ENCODE assay signal across 27 cellular contexts in genomic region chr15:51575775-51576174, GRCh38.
"Had no signal": no experiment of that assay in that cellular context is flagged by ENCODE, and none has a peak within 500 bp of the region (broad histone marks: within the 10 kb centered on the region; RNA-seq: fewer than 3 reads in every experiment).

No MANE protein-coding gene starts in this region.

- H3K4me3 ChIP-seq: coronary artery, esophagus muscularis mucosa, heart right ventricle, mucosa of descending colon, neural progenitor cell, prostate gland, right atrium auricular region, sigmoid colon, thoracic aorta, tibial nerve, upper lobe of left lung had no signal

- H3K4me1 ChIP-seq: prostate gland had no signal

- DNase-seq: dermis blood vessel endothelial cell; effector memory CD4-positive, alpha-beta T cell; foreskin melanocyte; glutamatergic neuron; heart right ventricle; hippocampal formation; left cardiac atrium; left lung; mucosa of descending colon; naive B cell; nucleus accumbens; sigmoid colon; stimulated activated CD4-positive, alpha-beta T cell treated with anti-CD3 and anti-CD28 coated beads, Interleukin-4, amount 100 ng/mL, for 4 hours; stimulated activated naive CD8-positive, alpha-beta T cell treated with anti-CD3 and anti-CD28 coated beads, Interleukin-15, Interleukin-2, amounts not matched to agents 100 U/mL and 50 U/mL, for 24 hours; upper lobe of left lung had no signal

- H3K4me2 ChIP-seq: neural progenitor cell had no signal

- FAIRE-seq: endothelial cell of umbilical vein, islet of Langerhans, urothelium cell line had no signal

- ATAC-seq: heart right ventricle; left cardiac atrium; mucosa of descending colon; natural killer cell treated with Interleukin-12 subunit alpha and Interleukin-12 subunit beta and Interleukin-15 and Interleukin-18, amount 100 ng/mL, for 72 hours; stimulated activated memory B cell treated with anti-CD40 and anti-IgM and Interleukin-4, amounts not matched to agents 10 μg/mL and 1 μg/mL and 100 μg/mL, for 72 hours; stimulated activated naive CD8-positive, alpha-beta T cell treated with anti-CD3 and anti-CD28 coated beads, Interleukin-15, Interleukin-2, amounts not matched to agents 100 U/mL and 50 U/mL, for 24 hours had no signal

- H3K36me3 ChIP-seq: esophagus muscularis mucosa, heart right ventricle, left lung, neural progenitor cell, prostate gland, right atrium auricular region, sigmoid colon, thoracic aorta, tibial nerve, upper lobe of left lung had no signal

- H3K9ac ChIP-seq: neural progenitor cell had no signal

- H3K9me3 ChIP-seq: esophagus muscularis mucosa, left lung, mucosa of descending colon, prostate gland, right atrium auricular region, sigmoid colon, thoracic aorta, tibial nerve, upper lobe of left lung had no signal

- H2AFZ ChIP-seq: neural progenitor cell had no signal

- H3K27me3 ChIP-seq: esophagus muscularis mucosa, heart right ventricle, left lung, neural progenitor cell, right atrium auricular region, sigmoid colon, tibial nerve, upper lobe of left lung had no signal

- H3K27ac ChIP-seq: neural progenitor cell, prostate gland, thoracic aorta had no signal
